Comparison of ENCODE assay signal across 1 cellular context in genomic region chr14:39368261-39368959, GRCh38.
TF ChIP-seq lines count a peak whose summit lies in the region.

No MANE protein-coding gene starts in this region.

TF ChIP-seq in HepG2, 621 proteins besides CTCF, POLR2A, EP300 and RAD21 (continued from another document and continues in another):
- TF ChIP-seq ZNF142 (CRISPR knock-in tag; IDR thresholded peaks at IDR 0.05), result no peak
- no peak for TF ChIP-seq ZNF17 (CRISPR knock-in tag; IDR thresholded peaks at IDR 0.05)
- TF ChIP-seq ZNF260 (CRISPR knock-in tag; IDR thresholded peaks at IDR 0.05; ENCODE audit: borderline replicate concordance, low read depth), result no peak
- TF ChIP-seq ZNF776 (CRISPR knock-in tag; IDR thresholded peaks at IDR 0.05), result no peak
- TF ChIP-seq, protein P1, sequence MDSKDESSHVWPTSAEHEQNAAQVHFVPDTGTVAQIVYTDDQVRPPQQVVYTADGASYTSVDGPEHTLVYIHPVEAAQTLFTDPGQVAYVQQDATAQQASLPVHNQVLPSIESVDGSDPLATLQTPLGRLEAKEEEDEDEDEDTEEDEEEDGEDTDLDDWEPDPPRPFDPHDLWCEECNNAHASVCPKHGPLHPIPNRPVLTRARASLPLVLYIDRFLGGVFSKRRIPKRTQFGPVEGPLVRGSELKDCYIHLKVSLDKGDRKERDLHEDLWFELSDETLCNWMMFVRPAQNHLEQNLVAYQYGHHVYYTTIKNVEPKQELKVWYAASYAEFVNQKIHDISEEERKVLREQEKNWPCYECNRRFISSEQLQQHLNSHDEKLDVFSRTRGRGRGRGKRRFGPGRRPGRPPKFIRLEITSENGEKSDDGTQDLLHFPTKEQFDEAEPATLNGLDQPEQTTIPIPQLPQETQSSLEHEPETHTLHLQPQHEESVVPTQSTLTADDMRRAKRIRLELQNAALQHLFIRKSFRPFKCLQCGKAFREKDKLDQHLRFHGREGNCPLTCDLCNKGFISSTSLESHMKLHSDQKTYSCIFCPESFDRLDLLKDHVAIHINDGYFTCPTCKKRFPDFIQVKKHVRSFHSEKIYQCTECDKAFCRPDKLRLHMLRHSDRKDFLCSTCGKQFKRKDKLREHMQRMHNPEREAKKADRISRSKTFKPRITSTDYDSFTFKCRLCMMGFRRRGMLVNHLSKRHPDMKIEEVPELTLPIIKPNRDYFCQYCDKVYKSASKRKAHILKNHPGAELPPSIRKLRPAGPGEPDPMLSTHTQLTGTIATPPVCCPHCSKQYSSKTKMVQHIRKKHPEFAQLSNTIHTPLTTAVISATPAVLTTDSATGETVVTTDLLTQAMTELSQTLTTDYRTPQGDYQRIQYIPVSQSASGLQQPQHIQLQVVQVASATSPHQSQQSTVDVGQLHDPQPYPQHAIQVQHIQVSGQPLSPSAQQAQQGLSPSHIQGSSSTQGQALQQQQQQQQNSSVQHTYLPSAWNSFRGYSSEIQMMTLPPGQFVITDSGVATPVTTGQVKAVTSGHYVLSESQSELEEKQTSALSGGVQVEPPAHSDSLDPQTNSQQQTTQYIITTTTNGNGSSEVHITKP (CRISPR knock-in tag; IDR thresholded peaks at IDR 0.05; ENCODE audit: low read depth), result no peak
- no peak for TF ChIP-seq PLRG1 (conservative IDR thresholded peaks at IDR 0.05)
- TF ChIP-seq RORA (CRISPR knock-in tag; IDR thresholded peaks at IDR 0.05), result no peak
- TF ChIP-seq RNF2 (conservative IDR thresholded peaks at IDR 0.05; ENCODE audit: low read depth), result no peak
- TF ChIP-seq PCBP1 (IDR thresholded peaks at IDR 0.05; ENCODE audit: borderline replicate concordance, low read depth, low read length), result no peak
- TF ChIP-seq ZNF558 (CRISPR knock-in tag; IDR thresholded peaks at IDR 0.05; ENCODE audit: borderline replicate concordance), result no peak
- TF ChIP-seq, protein P2, sequence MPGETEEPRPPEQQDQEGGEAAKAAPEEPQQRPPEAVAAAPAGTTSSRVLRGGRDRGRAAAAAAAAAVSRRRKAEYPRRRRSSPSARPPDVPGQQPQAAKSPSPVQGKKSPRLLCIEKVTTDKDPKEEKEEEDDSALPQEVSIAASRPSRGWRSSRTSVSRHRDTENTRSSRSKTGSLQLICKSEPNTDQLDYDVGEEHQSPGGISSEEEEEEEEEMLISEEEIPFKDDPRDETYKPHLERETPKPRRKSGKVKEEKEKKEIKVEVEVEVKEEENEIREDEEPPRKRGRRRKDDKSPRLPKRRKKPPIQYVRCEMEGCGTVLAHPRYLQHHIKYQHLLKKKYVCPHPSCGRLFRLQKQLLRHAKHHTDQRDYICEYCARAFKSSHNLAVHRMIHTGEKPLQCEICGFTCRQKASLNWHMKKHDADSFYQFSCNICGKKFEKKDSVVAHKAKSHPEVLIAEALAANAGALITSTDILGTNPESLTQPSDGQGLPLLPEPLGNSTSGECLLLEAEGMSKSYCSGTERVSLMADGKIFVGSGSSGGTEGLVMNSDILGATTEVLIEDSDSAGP (CRISPR knock-in tag; IDR thresholded peaks at IDR 0.05; ENCODE audit: borderline replicate concordance), result no peak
- TF ChIP-seq RARA (CRISPR knock-in tag; IDR thresholded peaks at IDR 0.05), result no peak
- no peak for TF ChIP-seq NFIB (CRISPR knock-in tag; IDR thresholded peaks at IDR 0.05; ENCODE audit: borderline replicate concordance)
- TF ChIP-seq MED1 (CRISPR knock-in tag; IDR thresholded peaks at IDR 0.05), result peak; percentile 35; the same call in 1 of the 2 replicates
- TF ChIP-seq, protein P3, sequence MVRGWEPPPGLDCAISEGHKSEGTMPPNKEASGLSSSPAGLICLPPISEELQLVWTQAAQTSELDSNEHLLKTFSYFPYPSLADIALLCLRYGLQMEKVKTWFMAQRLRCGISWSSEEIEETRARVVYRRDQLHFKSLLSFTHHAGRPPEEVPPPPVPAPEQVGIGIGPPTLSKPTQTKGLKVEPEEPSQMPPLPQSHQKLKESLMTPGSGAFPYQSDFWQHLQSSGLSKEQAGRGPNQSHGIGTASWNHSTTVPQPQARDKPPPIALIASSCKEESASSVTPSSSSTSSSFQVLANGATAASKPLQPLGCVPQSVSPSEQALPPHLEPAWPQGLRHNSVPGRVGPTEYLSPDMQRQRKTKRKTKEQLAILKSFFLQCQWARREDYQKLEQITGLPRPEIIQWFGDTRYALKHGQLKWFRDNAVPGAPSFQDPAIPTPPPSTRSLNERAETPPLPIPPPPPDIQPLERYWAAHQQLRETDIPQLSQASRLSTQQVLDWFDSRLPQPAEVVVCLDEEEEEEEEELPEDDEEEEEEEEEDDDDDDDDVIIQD (CRISPR knock-in tag; IDR thresholded peaks at IDR 0.05; ENCODE audit: low read depth), result 0 out of 2 replicates have a peak, but pooled peaks have one; percentile 21
- no peak for TF ChIP-seq ZNF652 (CRISPR knock-in tag; IDR thresholded peaks at IDR 0.05; ENCODE audit: borderline replicate concordance, low read depth)
- no peak for TF ChIP-seq NFIC (IDR thresholded peaks at IDR 0.05; ENCODE audit: low read length)
- no peak for TF ChIP-seq ZNF7 (CRISPR knock-in tag; IDR thresholded peaks at IDR 0.05)
- TF ChIP-seq STAT5B (CRISPR knock-in tag; IDR thresholded peaks at IDR 0.05), result no peak
- TF ChIP-seq SP140L (CRISPR knock-in tag; IDR thresholded peaks at IDR 0.05; ENCODE audit: borderline replicate concordance), result 0 out of 2 replicates have a peak, but pooled peaks have one; percentile 56
- no peak for TF ChIP-seq HMGXB4 (CRISPR knock-in tag; IDR thresholded peaks at IDR 0.05; ENCODE audit: borderline replicate concordance in 1 of 2, low read depth in 1 of 2)
- TF ChIP-seq, protein P4, sequence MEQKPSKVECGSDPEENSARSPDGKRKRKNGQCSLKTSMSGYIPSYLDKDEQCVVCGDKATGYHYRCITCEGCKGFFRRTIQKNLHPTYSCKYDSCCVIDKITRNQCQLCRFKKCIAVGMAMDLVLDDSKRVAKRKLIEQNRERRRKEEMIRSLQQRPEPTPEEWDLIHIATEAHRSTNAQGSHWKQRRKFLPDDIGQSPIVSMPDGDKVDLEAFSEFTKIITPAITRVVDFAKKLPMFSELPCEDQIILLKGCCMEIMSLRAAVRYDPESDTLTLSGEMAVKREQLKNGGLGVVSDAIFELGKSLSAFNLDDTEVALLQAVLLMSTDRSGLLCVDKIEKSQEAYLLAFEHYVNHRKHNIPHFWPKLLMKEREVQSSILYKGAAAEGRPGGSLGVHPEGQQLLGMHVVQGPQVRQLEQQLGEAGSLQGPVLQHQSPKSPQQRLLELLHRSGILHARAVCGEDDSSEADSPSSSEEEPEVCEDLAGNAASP (CRISPR knock-in tag; IDR thresholded peaks at IDR 0.05; ENCODE audit: borderline replicate concordance), result 0 out of 2 replicates have a peak, but pooled peaks have one; percentile 20
- TF ChIP-seq NR2F6 (IDR thresholded peaks at IDR 0.05), result no peak
- peak; percentile 33; the same call in 1 of the 2 replicates for TF ChIP-seq NR2F6 (CRISPR knock-in tag; IDR thresholded peaks at IDR 0.05)
- TF ChIP-seq, protein P5, sequence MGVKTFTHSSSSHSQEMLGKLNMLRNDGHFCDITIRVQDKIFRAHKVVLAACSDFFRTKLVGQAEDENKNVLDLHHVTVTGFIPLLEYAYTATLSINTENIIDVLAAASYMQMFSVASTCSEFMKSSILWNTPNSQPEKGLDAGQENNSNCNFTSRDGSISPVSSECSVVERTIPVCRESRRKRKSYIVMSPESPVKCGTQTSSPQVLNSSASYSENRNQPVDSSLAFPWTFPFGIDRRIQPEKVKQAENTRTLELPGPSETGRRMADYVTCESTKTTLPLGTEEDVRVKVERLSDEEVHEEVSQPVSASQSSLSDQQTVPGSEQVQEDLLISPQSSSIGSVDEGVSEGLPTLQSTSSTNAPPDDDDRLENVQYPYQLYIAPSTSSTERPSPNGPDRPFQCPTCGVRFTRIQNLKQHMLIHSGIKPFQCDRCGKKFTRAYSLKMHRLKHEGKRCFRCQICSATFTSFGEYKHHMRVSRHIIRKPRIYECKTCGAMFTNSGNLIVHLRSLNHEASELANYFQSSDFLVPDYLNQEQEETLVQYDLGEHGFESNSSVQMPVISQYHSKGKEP (CRISPR knock-in tag; IDR thresholded peaks at IDR 0.05), result no peak
- TF ChIP-seq PHF20 (CRISPR knock-in tag; IDR thresholded peaks at IDR 0.05), result no peak
